In genomic region chr12:14272954-14273910, GRCh38 we compare ENCODE assay signal across 8 cellular contexts.
A peak's percentile ranks its signal among the peaks of the same experiment; 100 is the strongest.
DNase-seq lines count a peak whose midpoint lies in the region; ATAC-seq and TF ChIP-seq lines count a peak whose summit lies in the region.

No MANE protein-coding gene starts in this region.

- peak overlapping the region; percentile 54 for H2AFZ ChIP-seq in Loucy (ENCODE audit: low read length)

- no peaks in the 10 kb centered on the region for H3K36me3 ChIP-seq in Loucy (ENCODE audit: insufficient read depth, low read length)
- H3K36me3 ChIP-seq in mucosa of rectum (ENCODE audit: control insufficient read depth in 2 of 2, insufficient read depth in 2 of 2, low read length in 2 of 2) = no peaks in the 10 kb centered on the region
- H3K36me3 ChIP-seq in BE2C = no peaks in the 10 kb centered on the region

- no peaks in the 10 kb centered on the region for H4K20me1 ChIP-seq in Loucy (ENCODE audit: insufficient read depth, low read length, poor library complexity, severe bottlenecking)

- H3K9ac ChIP-seq in Loucy (ENCODE audit: low read depth, low read length, poor library complexity, severe bottlenecking) (peak overlapping the region; percentile 13), mucosa of rectum (ENCODE audit: low read depth in 1 of 2, low read length in 2 of 2) (no peak overlapping the region)

- H3K27me3 ChIP-seq in Loucy (ENCODE audit: insufficient read depth, low read length, poor library complexity, severe bottlenecking) (no peaks in the 10 kb centered on the region), mucosa of rectum (ENCODE audit: control insufficient read depth in 2 of 2, insufficient read depth in 2 of 2, low read length in 2 of 2) (no peaks in the 10 kb centered on the region), BE2C (no peaks in the 10 kb centered on the region)

- H3K27ac ChIP-seq in VCaP (peak overlapping the region; percentile 22; the same call in 1 of the 2 replicates), mucosa of rectum (ENCODE audit: low read depth in 2 of 2, low read length in 2 of 2) (peak overlapping the region; percentile 15 to 20)

- H3K79me2 ChIP-seq in Loucy (ENCODE audit: insufficient read depth, low read length) = no peaks in the 10 kb centered on the region

- H3K4me3 ChIP-seq in Loucy (ENCODE audit: low read length, poor library complexity, severe bottlenecking) = peak overlapping the region; percentile 10
- peak overlapping the region in 1 of 2 donors; percentile 26 for H3K4me3 ChIP-seq in mucosa of rectum (ENCODE audit: low read length in 2 of 2)
- H3K4me3 ChIP-seq in BE2C (ENCODE audit: low read depth, low read length) = no peak overlapping the region

- H3K4me1 ChIP-seq in Loucy (ENCODE audit: insufficient read depth, low read length, poor library complexity, severe bottlenecking) (peaks cover 26% of the 10 kb centered on the region), mucosa of rectum (ENCODE audit: control insufficient read depth in 2 of 2, insufficient read depth in 2 of 2, low read length in 2 of 2) (peaks cover 4 to 11% of the 10 kb centered on the region in 2 donors), BE2C (no peaks in the 10 kb centered on the region)

- H3K4me2 ChIP-seq in Loucy (ENCODE audit: low read depth, low read length, poor library complexity, severe bottlenecking) = peak overlapping the region; percentile 41

- no peaks in the 10 kb centered on the region for H3F3A ChIP-seq in Loucy (ENCODE audit: low read depth)

- H3K9me3 ChIP-seq in Loucy (ENCODE audit: insufficient read depth, low read depth, low read length) = 0 out of 2 replicates have a peak, but pooled peaks cover 3% of the 10 kb centered on the region
- H3K9me3 ChIP-seq in mucosa of rectum (ENCODE audit: control insufficient read depth in 2 of 2, low read length in 2 of 2) = peaks cover 0 to 2% of the 10 kb centered on the region in 2 donors
- H3K9me3 ChIP-seq in BE2C = no peaks in the 10 kb centered on the region

- H3K9me2 ChIP-seq in Loucy (replicated peaks; ENCODE audit: low read depth, low read length) = no peaks in the 10 kb centered on the region

- DNase-seq in DMS79 (lab: John Stamatoyannopoulos, UW) (peak; percentile 98), ureter (ENCODE audit: low spot score) (no peak), BE2C (no peak)

- TF ChIP-seq CTCF in Loucy (conservative IDR thresholded peaks at IDR 0.05; ENCODE audit: low read length) (no peak), VCaP (conservative IDR thresholded peaks at IDR 0.05) (no peak), BE2C (IDR thresholded peaks at IDR 0.05; ENCODE audit: low read depth, low read length) (no peak)

- ATAC-seq in HG02981 (IDR thresholded peaks at IDR 0.05; ENCODE audit: unreplicated experiment) = no peak
- no peak for ATAC-seq in GM21515 (IDR thresholded peaks at IDR 0.05; ENCODE audit: unreplicated experiment)
